In the genomic region with DNA sequence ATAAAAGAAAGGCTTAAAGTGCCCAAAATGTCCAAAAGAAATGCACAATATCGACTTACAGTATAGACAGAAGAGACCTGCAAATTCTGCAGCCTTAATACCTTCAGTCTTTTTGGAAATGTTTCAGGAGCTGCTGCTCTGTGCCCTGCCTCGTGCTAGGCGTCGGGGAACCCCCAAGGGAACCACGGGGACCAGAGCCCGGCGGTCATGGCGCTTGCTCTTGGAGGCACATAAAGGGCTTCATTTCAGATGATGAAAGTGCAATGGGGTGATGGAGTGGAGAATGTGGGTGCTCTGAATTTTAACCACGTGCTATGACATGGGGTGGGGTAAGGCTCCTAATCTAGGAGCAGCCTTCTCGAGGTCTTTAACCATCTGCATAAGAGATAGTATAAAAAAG, we compare ENCODE assay signal across 13 cellular contexts. TPM values are rescaled to one million over a fixed set of nuclear protein-coding genes. Genes with fewer than 3 reads are reported as not detected.
DNase-seq lines count a peak whose midpoint lies in the region; ATAC-seq and TF ChIP-seq lines count a peak whose summit lies in the region.
"Had no signal": no experiment of that assay in that cellular context is flagged by ENCODE, and none has a peak within 500 bp of the region (broad histone marks: within the 10 kb centered on the region; RNA-seq: fewer than 3 reads in every experiment).

No MANE protein-coding gene starts in this region.

- H3K36me3 Mint-ChIP-seq in activated T-cell treated with anti-CD3 and anti-CD28 coated beads, Interleukin-2, amount 50 U/mL, for 72 hours (ENCODE audit: insufficient read depth in 2 of 2), result peaks cover 1% of the 10 kb centered on the region in 2 donors
- H3K36me3 Mint-ChIP-seq in WTC11, result peaks cover 5% of the 10 kb centered on the region; the same call in 1 of the 2 replicates
- H3K36me3 Mint-ChIP-seq in endodermal cell (ENCODE audit: low read depth), result no peaks in the 10 kb centered on the region
- H3K36me3 Mint-ChIP-seq: mesothelial cell of epicardium had no signal

- no peak overlapping the region for H3K27ac ChIP-seq in endodermal cell (ENCODE audit: low read depth, low read length)

- TF ChIP-seq CTCF in WTC11 (IDR thresholded peaks at IDR 0.05), result no peak
- TF ChIP-seq CTCF in endodermal cell (conservative IDR thresholded peaks at IDR 0.05), result no peak

- POLR2A ChIA-PET in WTC11 (lab: Charles Lee), result interaction anchor here (1.3 kb wide), 1 partner anchor 14 kb away, joined by 12 read pairs; a partner anchor contains a TSS

- no peaks in the 10 kb centered on the region for H3K4me1 ChIP-seq in endodermal cell (ENCODE audit: control insufficient read depth, insufficient read depth, low read length)

- WGBS in endodermal cell (ENCODE audit: insufficient coverage in 1 of 2, insufficient read length in 1 of 2), 2 experiments, result 90 to 93% methylated on average over 6 to 10 of the region's 10 CpGs

- CTCF ChIA-PET in WTC11 (lab: Charles Lee), result interaction anchor here (1.8 kb wide), 1 partner anchor 11 kb away, joined by 6 read pairs; no protein-coding TSS in a partner anchor

- no peaks in the 10 kb centered on the region for H3K27me3 ChIP-seq in endodermal cell (ENCODE audit: control insufficient read depth, insufficient read depth, low read length, poor library complexity, severe bottlenecking)
- H3K27me3 ChIP-seq: neutrophil had no signal

- no peak overlapping the region for H3K9ac ChIP-seq in endodermal cell (ENCODE audit: extremely low read depth, low read length, poor library complexity, severe bottlenecking)

- no peaks in the 10 kb centered on the region for H3K36me3 ChIP-seq in endodermal cell (ENCODE audit: control insufficient read depth, insufficient read depth, low read length)
- H3K36me3 ChIP-seq: neutrophil had no signal

- no peak overlapping the region for H3K4me3 ChIP-seq in endodermal cell (ENCODE audit: low read length)

- H3K9me3 Mint-ChIP-seq in activated T-cell treated with anti-CD3 and anti-CD28 coated beads, Interleukin-2, amount 50 U/mL, for 72 hours, result no peaks in the 10 kb centered on the region
- peaks cover 13% of the 10 kb centered on the region for H3K9me3 Mint-ChIP-seq in WTC11
- peaks cover 6% of the 10 kb centered on the region for H3K9me3 Mint-ChIP-seq in endodermal cell
- H3K9me3 Mint-ChIP-seq in stimulated activated naive CD8-positive, alpha-beta T cell treated with anti-CD3 and anti-CD28 coated beads, Interleukin-15, amount 100 ng/mL, for 72 hours, result no peaks in the 10 kb centered on the region

- no peak overlapping the region for H3K27ac Mint-ChIP-seq in activated T-cell treated with anti-CD3 and anti-CD28 coated beads, Interleukin-2, amount 50 U/mL, for 72 hours
- H3K27ac Mint-ChIP-seq in WTC11, result no peak overlapping the region
- H3K27ac Mint-ChIP-seq in endodermal cell, result no peak overlapping the region
- no peak overlapping the region for H3K27ac Mint-ChIP-seq in stimulated activated naive CD8-positive, alpha-beta T cell treated with anti-CD3 and anti-CD28 coated beads, Interleukin-15, amount 100 ng/mL, for 72 hours
- H3K27ac Mint-ChIP-seq: mesothelial cell of epicardium had no signal

- H3K9me3 ChIP-seq in endodermal cell (ENCODE audit: control insufficient read depth, low read length), result no peaks in the 10 kb centered on the region
- H3K9me3 ChIP-seq: neutrophil had no signal

- peak overlapping the region; percentile 56 to 85 for H3K4me3 Mint-ChIP-seq in activated T-cell treated with anti-CD3 and anti-CD28 coated beads, Interleukin-2, amount 50 U/mL, for 72 hours
- H3K4me3 Mint-ChIP-seq in WTC11 (peak overlapping the region; percentile 12; the same call in 1 of the 2 replicates), endodermal cell (no peak overlapping the region)
- H3K4me3 Mint-ChIP-seq in stimulated activated naive CD8-positive, alpha-beta T cell treated with anti-CD3 and anti-CD28 coated beads, Interleukin-15, amount 100 ng/mL, for 72 hours, result peak overlapping the region; percentile 37 to 89

- peaks cover 8% of the 10 kb centered on the region for H3K4me1 Mint-ChIP-seq in activated T-cell treated with anti-CD3 and anti-CD28 coated beads, Interleukin-2, amount 50 U/mL, for 72 hours (ENCODE audit: low read depth)
- H3K4me1 Mint-ChIP-seq in WTC11 (peaks cover 5% of the 10 kb centered on the region; the same call in 1 of the 2 replicates), endodermal cell (no peaks in the 10 kb centered on the region)
- H3K4me1 Mint-ChIP-seq in stimulated activated naive CD8-positive, alpha-beta T cell treated with anti-CD3 and anti-CD28 coated beads, Interleukin-15, amount 100 ng/mL, for 72 hours, result peaks cover 14% of the 10 kb centered on the region
- H3K4me1 Mint-ChIP-seq: mesothelial cell of epicardium had no signal

- no peak for DNase-seq in activated T-cell treated with anti-CD3 and anti-CD28 coated beads, Interleukin-2, amount 50 U/mL, for 72 hours
- no peak for DNase-seq in activated T-cell treated with anti-CD3 and anti-CD28 coated beads, Interleukin-2, amount 50 U/mL, for 48 hours
- DNase-seq in WTC11 (ENCODE audit: low spot score), result no peak
- DNase-seq in endodermal cell, result peak; percentile 31
- DNase-seq in stimulated activated naive CD8-positive, alpha-beta T cell treated with anti-CD3 and anti-CD28 coated beads, Interleukin-15, amount 100 ng/mL, for 72 hours, result no peak
- DNase-seq in ecto neural progenitor cell (ENCODE audit: low spot score), result no peak
- DNase-seq in epidermal melanocyte (ENCODE audit: insufficient read length, low spot score), result no peak
- DNase-seq: foreskin melanocyte, NCI-H1436 treated with DMSO at 0.1 percent for 48 hours, retina had no signal

- ATAC-seq in activated T-cell treated with anti-CD3 and anti-CD28 coated beads, Interleukin-2, amount 50 U/mL, for 72 hours (replicated peaks in 1 of 2), result no peak
- ATAC-seq in WTC11 (no peak), HG03442 (IDR thresholded peaks at IDR 0.05; ENCODE audit: unreplicated experiment) (no peak)
- ATAC-seq in stimulated activated naive CD8-positive, alpha-beta T cell treated with anti-CD3 and anti-CD28 coated beads, Interleukin-15, amount 100 ng/mL, for 72 hours, result no peak

- H3K27me3 Mint-ChIP-seq in activated T-cell treated with anti-CD3 and anti-CD28 coated beads, Interleukin-2, amount 50 U/mL, for 72 hours (ENCODE audit: low read depth), result no peaks in the 10 kb centered on the region
- no peaks in the 10 kb centered on the region; the same call in 1 of the 2 replicates for H3K27me3 Mint-ChIP-seq in WTC11 (ENCODE audit: low read depth)
- H3K27me3 Mint-ChIP-seq in endodermal cell (ENCODE audit: insufficient read depth), result no peaks in the 10 kb centered on the region
- H3K27me3 Mint-ChIP-seq in stimulated activated naive CD8-positive, alpha-beta T cell treated with anti-CD3 and anti-CD28 coated beads, Interleukin-15, amount 100 ng/mL, for 72 hours, result no peaks in the 10 kb centered on the region

TF ChIP-seq in WTC11, 78 proteins besides CTCF, POLR2A, EP300 and RAD21 (continues in another document):
- TF ChIP-seq KAT7 (CRISPR knock-in tag; IDR thresholded peaks at IDR 0.05; ENCODE audit: borderline replicate concordance), result no peak
- TF ChIP-seq, protein P1, sequence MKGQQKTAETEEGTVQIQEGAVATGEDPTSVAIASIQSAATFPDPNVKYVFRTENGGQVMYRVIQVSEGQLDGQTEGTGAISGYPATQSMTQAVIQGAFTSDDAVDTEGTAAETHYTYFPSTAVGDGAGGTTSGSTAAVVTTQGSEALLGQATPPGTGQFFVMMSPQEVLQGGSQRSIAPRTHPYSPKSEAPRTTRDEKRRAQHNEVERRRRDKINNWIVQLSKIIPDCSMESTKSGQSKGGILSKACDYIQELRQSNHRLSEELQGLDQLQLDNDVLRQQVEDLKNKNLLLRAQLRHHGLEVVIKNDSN (CRISPR knock-in tag; IDR thresholded peaks at IDR 0.05), result no peak
- TF ChIP-seq, protein P2, sequence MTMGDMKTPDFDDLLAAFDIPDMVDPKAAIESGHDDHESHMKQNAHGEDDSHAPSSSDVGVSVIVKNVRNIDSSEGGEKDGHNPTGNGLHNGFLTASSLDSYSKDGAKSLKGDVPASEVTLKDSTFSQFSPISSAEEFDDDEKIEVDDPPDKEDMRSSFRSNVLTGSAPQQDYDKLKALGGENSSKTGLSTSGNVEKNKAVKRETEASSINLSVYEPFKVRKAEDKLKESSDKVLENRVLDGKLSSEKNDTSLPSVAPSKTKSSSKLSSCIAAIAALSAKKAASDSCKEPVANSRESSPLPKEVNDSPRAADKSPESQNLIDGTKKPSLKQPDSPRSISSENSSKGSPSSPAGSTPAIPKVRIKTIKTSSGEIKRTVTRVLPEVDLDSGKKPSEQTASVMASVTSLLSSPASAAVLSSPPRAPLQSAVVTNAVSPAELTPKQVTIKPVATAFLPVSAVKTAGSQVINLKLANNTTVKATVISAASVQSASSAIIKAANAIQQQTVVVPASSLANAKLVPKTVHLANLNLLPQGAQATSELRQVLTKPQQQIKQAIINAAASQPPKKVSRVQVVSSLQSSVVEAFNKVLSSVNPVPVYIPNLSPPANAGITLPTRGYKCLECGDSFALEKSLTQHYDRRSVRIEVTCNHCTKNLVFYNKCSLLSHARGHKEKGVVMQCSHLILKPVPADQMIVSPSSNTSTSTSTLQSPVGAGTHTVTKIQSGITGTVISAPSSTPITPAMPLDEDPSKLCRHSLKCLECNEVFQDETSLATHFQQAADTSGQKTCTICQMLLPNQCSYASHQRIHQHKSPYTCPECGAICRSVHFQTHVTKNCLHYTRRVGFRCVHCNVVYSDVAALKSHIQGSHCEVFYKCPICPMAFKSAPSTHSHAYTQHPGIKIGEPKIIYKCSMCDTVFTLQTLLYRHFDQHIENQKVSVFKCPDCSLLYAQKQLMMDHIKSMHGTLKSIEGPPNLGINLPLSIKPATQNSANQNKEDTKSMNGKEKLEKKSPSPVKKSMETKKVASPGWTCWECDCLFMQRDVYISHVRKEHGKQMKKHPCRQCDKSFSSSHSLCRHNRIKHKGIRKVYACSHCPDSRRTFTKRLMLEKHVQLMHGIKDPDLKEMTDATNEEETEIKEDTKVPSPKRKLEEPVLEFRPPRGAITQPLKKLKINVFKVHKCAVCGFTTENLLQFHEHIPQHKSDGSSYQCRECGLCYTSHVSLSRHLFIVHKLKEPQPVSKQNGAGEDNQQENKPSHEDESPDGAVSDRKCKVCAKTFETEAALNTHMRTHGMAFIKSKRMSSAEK (CRISPR knock-in tag; IDR thresholded peaks at IDR 0.05; ENCODE audit: borderline replicate concordance), result no peak
- TF ChIP-seq SP1 (CRISPR knock-in tag; conservative IDR thresholded peaks at IDR 0.05), result no peak
- TF ChIP-seq NFATC4 (CRISPR knock-in tag; IDR thresholded peaks at IDR 0.05), result no peak

RNA-seq across cellular contexts. Expression of a gene that starts 14.8 kb away (rescaled TPM):
- 10 to 100 TPM; 20.7 to 27.0 TPM for total RNA-seq in activated T-cell treated with anti-CD3 and anti-CD28 coated beads, Interleukin-2, amount 50 U/mL, for 72 hours
- total RNA-seq in WTC11 (2021) (44.1 to 54.0 TPM (median 47.0 TPM) in 3 replicates), endodermal cell (10 to 100 TPM; 55.4 to 71.9 TPM)
- polyA plus RNA-seq in endodermal cell (2013, experiment 1 of 2), result 27.8 TPM
- 25.3 TPM for polyA plus RNA-seq in endodermal cell (2013, experiment 2 of 2)

RNA-seq across cellular contexts. Expression of a gene that starts 57.0 kb away (rescaled TPM):
- 10 to 100 TPM; 16.7 to 23.0 TPM for total RNA-seq in activated T-cell treated with anti-CD3 and anti-CD28 coated beads, Interleukin-2, amount 50 U/mL, for 72 hours
- 11.5 to 11.9 TPM (median 11.8 TPM) in 3 replicates for total RNA-seq in WTC11 (2021)
- 10 to 100 TPM; 10.5 to 16.0 TPM for total RNA-seq in endodermal cell
- polyA plus RNA-seq in endodermal cell (2013, experiment 1 of 2), result 6.6 TPM
- polyA plus RNA-seq in endodermal cell (2013, experiment 2 of 2), result 7.0 TPM
